Comparison of ENCODE assay signal across 8 cellular contexts in the genomic region with DNA sequence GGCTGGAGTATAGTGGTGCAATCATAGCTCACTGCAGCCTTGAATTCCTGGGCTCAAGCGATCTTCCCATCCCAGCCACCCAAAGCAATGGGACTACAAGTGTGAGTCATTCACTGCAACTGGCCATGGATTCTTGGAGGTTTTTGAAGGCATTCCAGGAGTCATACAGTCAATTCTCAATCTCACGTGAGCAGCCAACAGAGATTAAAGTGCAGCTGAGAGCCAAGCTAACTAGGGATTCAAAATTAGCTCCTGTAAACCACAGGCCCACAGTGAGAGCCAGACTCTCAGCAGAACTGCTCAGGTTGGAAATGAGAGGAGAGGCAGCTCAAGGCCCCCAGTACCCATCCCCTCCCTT. TPM values are rescaled to one million over a fixed set of nuclear protein-coding genes. Genes with fewer than 3 reads are reported as not detected.
A peak's percentile ranks its signal among the peaks of the same experiment; 100 is the strongest.
DNase-seq lines count a peak whose midpoint lies in the region; TF ChIP-seq lines count a peak whose summit lies in the region.

No MANE protein-coding gene starts in this region.

- no peaks in the 10 kb centered on the region; the same call in 1 of the 2 replicates for H3K9me3 ChIP-seq in SK-N-MC (ENCODE audit: low read depth, low read length)
- H3K9me3 ChIP-seq in sigmoid colon, result no peaks in the 10 kb centered on the region

- TF ChIP-seq CTCF in fibroblast of pulmonary artery (IDR thresholded peaks at IDR 0.05; ENCODE audit: low read length, missing control alignments), result no peak
- no peak for TF ChIP-seq CTCF in sigmoid colon (IDR thresholded peaks at IDR 0.05)

- H3K36me3 ChIP-seq in SK-N-MC (ENCODE audit: insufficient read depth, low read length), result peaks cover 48% of the 10 kb centered on the region
- peaks cover 0 to 23% (median 0%) of the 10 kb centered on the region in 4 donors for H3K36me3 ChIP-seq in sigmoid colon

- no peak for TF ChIP-seq POLR2A in sigmoid colon (IDR thresholded peaks at IDR 0.05)

- H3K27ac ChIP-seq in SK-N-MC, result peak overlapping the region; percentile 10; the same call in 1 of the 2 replicates
- peak overlapping the region in 2 of 4 donors; percentile 21 to 57 for H3K27ac ChIP-seq in sigmoid colon

- no peak for TF ChIP-seq EP300 in sigmoid colon (IDR thresholded peaks at IDR 0.05)

- H3K4me3 ChIP-seq in GM08714 (ENCODE audit: low read length) (peak overlapping the region; percentile 13; the same call in 1 of the 2 replicates), SK-N-MC (no peak overlapping the region), fibroblast of pulmonary artery (replicated peaks; ENCODE audit: low read depth, low read length) (no peak overlapping the region), sigmoid colon (no peak overlapping the region)

- 22 to 45% methylated on average over 2 of the region's 2 CpGs for WGBS in sigmoid colon, 2 donors

- H3K9ac ChIP-seq in SK-N-MC (ENCODE audit: insufficient read length), result no peak overlapping the region

- DNase-seq in SK-N-MC (ENCODE audit: low read depth, low spot score) (no peak), fibroblast of pulmonary artery (ENCODE audit: low read depth) (peak; percentile 95), sigmoid colon (peak; percentile 69), medulla oblongata (ENCODE audit: extremely low spot score) (no peak), cortex of kidney (lab: John Stamatoyannopoulos, UW) (no peak), DMS153 treated with DMSO at 0.1 percent for 48 hours (lab: John Stamatoyannopoulos, UW; ENCODE audit: unreplicated experiment) (no peak)
- DNase-seq in stimulated activated CD4-positive, alpha-beta T cell treated with anti-CD3 and anti-CD28 coated beads, Interleukin-2, amount 100 ng/mL, for 48 hours, result no peak

- peaks cover 0 to 36% (median 24%) of the 10 kb centered on the region in 4 donors for H3K4me1 ChIP-seq in sigmoid colon

- H3K27me3 ChIP-seq in sigmoid colon, result no peaks in the 10 kb centered on the region

- intact Hi-C loops in sigmoid colon (cut with DNase I), result no loop called here

RNA-seq across cellular contexts. Expression of gene XPO6, which starts 30.2 kb away (rescaled TPM):
- total RNA-seq in sigmoid colon, result 10 to 100 TPM; 48.9 to 85.5 (median 57.0) TPM
- 100 to 1,000 TPM in 1 of 3 donors, 10 to 100 TPM in 2; 40.2 to 101 (median 41.2) TPM for polyA plus RNA-seq in sigmoid colon

Comparison
In these comparisons a context has a peak if more than half of its experiments do, and no peak if none do; other contexts are left out.
1. DNase-seq: peak in fibroblast of pulmonary artery (single experiment) and sigmoid colon (single experiment); none in SK-N-MC (single experiment), medulla oblongata (single experiment), cortex of kidney (single experiment), stimulated activated CD4-positive, alpha-beta T cell treated with anti-CD3 and anti-CD28 coated beads, Interleukin-2, amount 100 ng/mL, for 48 hours (0 of 2) and DMS153 treated with DMSO at 0.1 percent for 48 hours (single experiment).